13 cellular contexts compared by ENCODE assay signal in the genomic region with DNA sequence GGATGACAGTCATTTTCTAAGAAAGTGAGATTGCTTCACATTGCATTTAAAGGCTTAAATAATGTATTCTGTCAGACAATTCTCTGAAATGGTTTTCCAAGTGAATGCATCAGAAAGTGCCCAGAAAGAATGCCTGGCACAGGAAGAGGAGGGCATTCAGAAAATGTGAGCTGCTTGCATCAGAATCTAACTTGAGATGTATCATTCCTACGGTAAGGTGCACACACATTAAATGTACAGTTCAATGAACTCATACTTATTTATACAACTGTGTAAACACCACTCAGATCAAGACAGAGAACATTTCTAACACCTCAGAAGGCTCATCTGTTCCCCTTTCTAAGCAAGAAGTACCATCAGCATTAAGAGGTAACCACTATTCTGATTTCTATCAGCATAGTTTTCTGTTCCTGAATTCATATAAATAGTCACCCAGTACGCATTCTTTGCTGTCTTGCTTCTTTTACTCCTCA.
DNase-seq lines count a peak whose midpoint lies in the region; ATAC-seq and FAIRE-seq lines count a peak whose summit lies in the region.
"Had no signal": no experiment of that assay in that cellular context is flagged by ENCODE, and none has a peak within 500 bp of the region (broad histone marks: within the 10 kb centered on the region; RNA-seq: fewer than 3 reads in every experiment).

No MANE protein-coding gene starts in this region.

- H3K4me1 Mint-ChIP-seq in activated CD4-positive, alpha-beta memory T cell treated with anti-CD3 and anti-CD28 coated beads, Interleukin-2, amount 10 ng/mL, durations not matched to agents 7 days and 5 days: peaks cover 60% of the 10 kb centered on the region

- POLR2A ChIA-PET in activated CD4-positive, alpha-beta memory T cell treated with anti-CD3 and anti-CD28 coated beads, Interleukin-2, amount 10 ng/mL, durations not matched to agents 7 days and 5 days (lab: Charles Lee): interaction anchor here (0.6 to 1.9 kb wide), 6 partner anchors 45 to 635 kb away, joined by 3 to 16 read pairs (median 3); no protein-coding TSS in a partner anchor

- H3K27ac Mint-ChIP-seq in activated CD4-positive, alpha-beta memory T cell treated with anti-CD3 and anti-CD28 coated beads, Interleukin-2, amount 10 ng/mL, durations not matched to agents 7 days and 5 days: peak overlapping the region; percentile 81
- H3K27ac Mint-ChIP-seq: activated naive CD8-positive, alpha-beta T cell had no signal

- peaks cover 25% of the 10 kb centered on the region for H3K9me3 Mint-ChIP-seq in activated CD4-positive, alpha-beta memory T cell treated with anti-CD3 and anti-CD28 coated beads, Interleukin-2, amount 10 ng/mL, durations not matched to agents 7 days and 5 days

- peak; percentile 63 for FAIRE-seq in GM18507 (lab: Jason Lieb, UNC)
- FAIRE-seq: endothelial cell of umbilical vein, keratinocyte had no signal

- H3K27me3 Mint-ChIP-seq in activated CD4-positive, alpha-beta memory T cell treated with anti-CD3 and anti-CD28 coated beads, Interleukin-2, amount 10 ng/mL, durations not matched to agents 7 days and 5 days: no peaks in the 10 kb centered on the region
- H3K27me3 Mint-ChIP-seq: activated naive CD8-positive, alpha-beta T cell had no signal

- no peak overlapping the region for H3K4me3 Mint-ChIP-seq in activated CD4-positive, alpha-beta memory T cell treated with anti-CD3 and anti-CD28 coated beads, Interleukin-2, amount 10 ng/mL, durations not matched to agents 7 days and 5 days
- H3K4me3 Mint-ChIP-seq: activated naive CD8-positive, alpha-beta T cell had no signal

- CTCF ChIA-PET in activated CD4-positive, alpha-beta memory T cell treated with anti-CD3 and anti-CD28 coated beads, Interleukin-2, amount 10 ng/mL, durations not matched to agents 7 days and 5 days (lab: Charles Lee): interaction anchor here (0.7 kb wide), 1 partner anchor 293 kb away, joined by 8 read pairs; no protein-coding TSS in a partner anchor

- no peak for DNase-seq in GM18507 (ENCODE audit: extremely low spot score, insufficient read length, low read depth)
- no peak for DNase-seq in activated CD4-positive, alpha-beta memory T cell treated with anti-CD3 and anti-CD28 coated beads, Interleukin-2, amount 10 ng/mL, durations not matched to agents 7 days and 5 days
- DNase-seq in iPS-NIHi11 (ENCODE audit: low spot score): no peak
- no peak for DNase-seq in NCI-H1048 (lab: John Stamatoyannopoulos, UW)
- DNase-seq in MV-4-11 (lab: John Stamatoyannopoulos, UW): no peak
- DNase-seq in NCI-H526 (lab: John Stamatoyannopoulos, UW): no peak
- DNase-seq: NCI-H345, right lobe of liver had no signal

- ATAC-seq in GM19452 (IDR thresholded peaks at IDR 0.05; ENCODE audit: unreplicated experiment): peak; percentile 90
- ATAC-seq in HG03025 (IDR thresholded peaks at IDR 0.05; ENCODE audit: low FRiP score, unreplicated experiment): peak; percentile 87
- ATAC-seq: right lobe of liver had no signal

- peaks cover 19% of the 10 kb centered on the region for H3K36me3 Mint-ChIP-seq in activated CD4-positive, alpha-beta memory T cell treated with anti-CD3 and anti-CD28 coated beads, Interleukin-2, amount 10 ng/mL, durations not matched to agents 7 days and 5 days (ENCODE audit: low read depth)
